Comparison of ENCODE assay signal across 28 cellular contexts in genomic region chr18:74389161-74389927, GRCh38.
DNase-seq lines count a peak whose midpoint lies in the region; ATAC-seq lines count a peak whose summit lies in the region.
"Had no signal": no experiment of that assay in that cellular context is flagged by ENCODE, and none has a peak within 500 bp of the region (broad histone marks: within the 10 kb centered on the region; RNA-seq: fewer than 3 reads in every experiment).

No MANE protein-coding gene starts in this region.

- H3K27ac Mint-ChIP-seq in stimulated activated naive CD8-positive, alpha-beta T cell treated with anti-CD3 and anti-CD28 coated beads, Interleukin-15, amount 100 ng/mL, for 72 hours = peak overlapping the region in 1 of 2 donors; percentile 15
- H3K27ac Mint-ChIP-seq: activated CD4-positive, alpha-beta T cell treated with anti-CD3 and anti-CD28 coated beads, Interleukin-2, amount 10 ng/mL, durations not matched to agents 24 days and 14 days; effector memory CD8-positive, alpha-beta T cell; T-helper 2 cell treated with Interferon-gamma antibody and Interleukin-4, amounts not matched to agents 5 μg/mL and 100 μg/mL, for 36 hours had no signal

- no peak overlapping the region for H3K56ac ChIP-seq in mesendoderm (ENCODE audit: low read length)

- no peak overlapping the region for H2BK5ac ChIP-seq in mesendoderm (ENCODE audit: low read length)

- no peak overlapping the region for H3K4me2 ChIP-seq in mesendoderm (ENCODE audit: low read length)

- no peak overlapping the region for H2BK120ac ChIP-seq in mesendoderm (ENCODE audit: low read depth, low read length)

- no peaks in the 10 kb centered on the region for H3K9me3 Mint-ChIP-seq in stimulated activated naive CD8-positive, alpha-beta T cell treated with anti-CD3 and anti-CD28 coated beads, Interleukin-15, amount 100 ng/mL, for 72 hours
- H3K9me3 Mint-ChIP-seq: activated CD4-positive, alpha-beta T cell treated with anti-CD3 and anti-CD28 coated beads, Interleukin-2, amount 10 ng/mL, durations not matched to agents 24 days and 14 days; activated T-cell treated with anti-CD3 and anti-CD28 coated beads, Interleukin-2, amount 50 U/mL, for 4 hours; effector memory CD8-positive, alpha-beta T cell; T-helper 2 cell treated with Interferon-gamma antibody and Interleukin-4, amounts not matched to agents 5 μg/mL and 100 μg/mL, for 36 hours had no signal

- no peak overlapping the region for H3K18ac ChIP-seq in mesendoderm (ENCODE audit: low read length)

- H3K4me1 ChIP-seq in mesendoderm (ENCODE audit: control insufficient read depth, low read depth, low read length) = no peaks in the 10 kb centered on the region
- H3K4me1 ChIP-seq: BE2C, tibial artery had no signal

- H3K9ac ChIP-seq in mesendoderm (ENCODE audit: low read length) = no peak overlapping the region
- H3K9ac ChIP-seq: GM23248 had no signal

- no peaks in the 10 kb centered on the region for H3K79me2 ChIP-seq in mesendoderm (ENCODE audit: control insufficient read depth, insufficient read depth, low read length)

- no peak overlapping the region for H2BK15ac ChIP-seq in mesendoderm (replicated peaks; ENCODE audit: low read depth)

- no peak overlapping the region for H3K4me3 Mint-ChIP-seq in stimulated activated naive CD8-positive, alpha-beta T cell treated with anti-CD3 and anti-CD28 coated beads, Interleukin-15, amount 100 ng/mL, for 72 hours
- H3K4me3 Mint-ChIP-seq: activated CD4-positive, alpha-beta T cell treated with anti-CD3 and anti-CD28 coated beads, Interleukin-2, amount 10 ng/mL, durations not matched to agents 24 days and 14 days; activated T-cell treated with anti-CD3 and anti-CD28 coated beads, Interleukin-2, amount 50 U/mL, for 4 hours; effector memory CD8-positive, alpha-beta T cell; T-helper 2 cell treated with Interferon-gamma antibody and Interleukin-4, amounts not matched to agents 5 μg/mL and 100 μg/mL, for 36 hours had no signal

- no peak overlapping the region for H2AK5ac ChIP-seq in mesendoderm (ENCODE audit: low read length)

- no peaks in the 10 kb centered on the region for H3K36me3 ChIP-seq in mesendoderm (ENCODE audit: control insufficient read depth, insufficient read depth, low read length)
- H3K36me3 ChIP-seq: BE2C, cardiac muscle cell, tibial artery, WERI-Rb-1 had no signal

- H3K79me1 ChIP-seq in mesendoderm (ENCODE audit: low read length) = no peaks in the 10 kb centered on the region

- no CpG with 5 or more reads among the region's 6 CpGs for WGBS in mesendoderm (ENCODE audit: extremely low coverage, insufficient coverage, low lambda C conversion rate)

- no peak overlapping the region for H4K8ac ChIP-seq in mesendoderm (ENCODE audit: low read depth, low read length)

- H3K4me3 ChIP-seq in mesendoderm (ENCODE audit: low read length) = no peak overlapping the region
- H3K4me3 ChIP-seq: cardiac muscle cell, coronary artery, GM23248, tibial artery had no signal

- no peak for DNase-seq in stimulated activated naive CD8-positive, alpha-beta T cell treated with anti-CD3 and anti-CD28 coated beads, Interleukin-15, Interleukin-2, amounts not matched to agents 100 U/mL and 50 U/mL, for 24 hours
- no peak for DNase-seq in stimulated activated naive CD8-positive, alpha-beta T cell treated with anti-CD3 and anti-CD28 coated beads, Interleukin-15, amount 100 ng/mL, for 72 hours
- DNase-seq in amniotic epithelial cell (ENCODE audit: low read depth) = peak; percentile 28
- DNase-seq in mesendoderm = peak; percentile 37
- no peak for DNase-seq in HPDE6-E6E7 (ENCODE audit: extremely low spot score)
- no peak for DNase-seq in pons (ENCODE audit: low spot score)
- DNase-seq: activated CD4-positive, alpha-beta T cell treated with anti-CD3 and anti-CD28 coated beads, Interleukin-2, amount 10 ng/mL, durations not matched to agents 24 days and 14 days; activated naive CD4-positive, alpha-beta T cell; activated T-cell treated with anti-CD3 and anti-CD28 coated beads, Interleukin-2, amount 50 U/mL, for 4 hours; BE2C; effector memory CD8-positive, alpha-beta T cell; foreskin fibroblast; GM23248; head of caudate nucleus; Kasumi-1; mammary epithelial cell; NCI-H1048; NCI-H187; NCI-H2171 treated with DMSO at 0.1 percent for 48 hours; NCI-H524; small intestine; tibial artery; WERI-Rb-1 had no signal

- H3K27me3 ChIP-seq in mesendoderm (ENCODE audit: insufficient read depth, low read length, poor library complexity) = no peaks in the 10 kb centered on the region
- H3K27me3 ChIP-seq: BE2C, cardiac muscle cell had no signal

- H3K4me1 Mint-ChIP-seq in stimulated activated naive CD8-positive, alpha-beta T cell treated with anti-CD3 and anti-CD28 coated beads, Interleukin-15, amount 100 ng/mL, for 72 hours = peaks cover 14% of the 10 kb centered on the region

- peak; percentile 33 for ATAC-seq in stimulated activated naive CD8-positive, alpha-beta T cell treated with anti-CD3 and anti-CD28 coated beads, Interleukin-15, Interleukin-2, amounts not matched to agents 100 U/mL and 50 U/mL, for 24 hours
- no peak for ATAC-seq in stimulated activated naive CD8-positive, alpha-beta T cell treated with anti-CD3 and anti-CD28 coated beads, Interleukin-15, amount 100 ng/mL, for 72 hours
- ATAC-seq in GM21381 (IDR thresholded peaks at IDR 0.05; ENCODE audit: unreplicated experiment) = no peak
- ATAC-seq in GM18511 (IDR thresholded peaks at IDR 0.05; ENCODE audit: unreplicated experiment) = no peak
- ATAC-seq: activated T-cell treated with anti-CD3 and anti-CD28 coated beads, Interleukin-2, amount 50 U/mL, for 4 hours; effector memory CD8-positive, alpha-beta T cell had no signal

- no peak overlapping the region for H3K27ac ChIP-seq in mesendoderm (ENCODE audit: low read depth, low read length)
- H3K27ac ChIP-seq: cardiac muscle cell, coronary artery, GM23248, tibial artery, WERI-Rb-1 had no signal

- H4K5ac ChIP-seq in mesendoderm (ENCODE audit: low read length) = no peak overlapping the region

- no peak overlapping the region for H3K4ac ChIP-seq in mesendoderm (ENCODE audit: low read depth, low read length)

- H3K27me3 Mint-ChIP-seq in stimulated activated naive CD8-positive, alpha-beta T cell treated with anti-CD3 and anti-CD28 coated beads, Interleukin-15, amount 100 ng/mL, for 72 hours = no peaks in the 10 kb centered on the region

- no peak overlapping the region for H3K23ac ChIP-seq in mesendoderm (ENCODE audit: low read length)

Comparison
In these comparisons a context has a peak if more than half of its experiments do, and no peak if none do; other contexts are left out.
1. DNase-seq: peak in amniotic epithelial cell (single experiment) and mesendoderm (single experiment); none in stimulated activated naive CD8-positive, alpha-beta T cell treated with anti-CD3 and anti-CD28 coated beads, Interleukin-15, Interleukin-2, amounts not matched to agents 100 U/mL and 50 U/mL, for 24 hours (single experiment), stimulated activated naive CD8-positive, alpha-beta T cell treated with anti-CD3 and anti-CD28 coated beads, Interleukin-15, amount 100 ng/mL, for 72 hours (0 of 2), HPDE6-E6E7 (single experiment) and pons (single experiment).